Comparison of ENCODE assay signal across 20 cellular contexts in the genomic region with DNA sequence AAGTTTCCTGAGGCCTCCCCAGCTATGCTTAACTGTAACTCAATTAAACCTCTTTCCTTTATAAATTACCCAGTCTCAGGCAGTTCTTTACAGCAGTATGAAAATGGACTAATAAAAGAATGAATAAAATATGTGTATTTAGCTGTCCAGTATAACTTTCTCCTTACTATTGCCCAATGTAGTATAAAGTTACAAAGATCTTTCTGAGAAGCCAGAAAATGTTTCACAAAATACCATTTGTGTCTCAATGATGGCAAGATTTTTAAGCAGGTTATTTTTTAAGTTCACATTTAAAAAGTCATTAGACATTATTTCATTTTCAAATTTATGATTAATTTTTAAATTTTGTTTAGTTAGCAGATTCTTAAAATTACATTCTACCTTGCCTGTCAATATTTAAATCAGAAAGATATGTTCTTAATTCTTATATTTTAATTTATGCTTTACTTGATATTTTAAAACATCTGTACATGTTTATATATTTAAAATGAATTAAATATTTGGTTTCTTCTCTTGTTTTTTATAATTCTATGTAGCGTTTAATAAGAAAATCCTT.
DNase-seq lines count a peak whose midpoint lies in the region; ATAC-seq, FAIRE-seq and TF ChIP-seq lines count a peak whose summit lies in the region.
"Had no signal": no experiment of that assay in that cellular context is flagged by ENCODE, and none has a peak within 500 bp of the region (broad histone marks: within the 10 kb centered on the region; RNA-seq: fewer than 3 reads in every experiment).

No MANE protein-coding gene starts in this region.

- H3K27me3 Mint-ChIP-seq in activated CD4-positive, alpha-beta T cell treated with anti-CD3 and anti-CD28 coated beads, Interleukin-2, amount 10 ng/mL, durations not matched to agents 24 days and 14 days = no peaks in the 10 kb centered on the region
- H3K27me3 Mint-ChIP-seq in activated CD4-positive, alpha-beta T cell treated with anti-CD3 and anti-CD28 coated beads, Interleukin-2, amount 10 ng/mL, durations not matched to agents 7 days and 5 days = no peaks in the 10 kb centered on the region
- H3K27me3 Mint-ChIP-seq: B cell; CD4-positive, alpha-beta T cell had no signal

- H3K9me3 ChIP-seq in kidney (ENCODE audit: control insufficient read depth in 1 of 2, low read length in 2 of 2) = no peaks in the 10 kb centered on the region

- no peak overlapping the region for H3K9ac ChIP-seq in kidney (ENCODE audit: low read length in 2 of 2)

- POLR2A ChIA-PET in activated CD4-positive, alpha-beta T cell treated with anti-CD3 and anti-CD28 coated beads, Interleukin-2, amount 10 ng/mL, durations not matched to agents 7 days and 5 days (lab: Charles Lee) = no interaction called here

- no peaks in the 10 kb centered on the region for H3K9me3 Mint-ChIP-seq in activated CD4-positive, alpha-beta T cell treated with anti-CD3 and anti-CD28 coated beads, Interleukin-2, amount 10 ng/mL, durations not matched to agents 24 days and 14 days
- H3K9me3 Mint-ChIP-seq in activated CD4-positive, alpha-beta T cell treated with anti-CD3 and anti-CD28 coated beads, Interleukin-2, amount 10 ng/mL, durations not matched to agents 7 days and 5 days = no peaks in the 10 kb centered on the region
- H3K9me3 Mint-ChIP-seq: H9 had no signal

- H3K4me1 ChIP-seq in kidney (ENCODE audit: control insufficient read depth in 1 of 2, insufficient read depth in 1 of 2, low read depth in 1 of 2, low read length in 2 of 2) = no peaks in the 10 kb centered on the region

- intact Hi-C loops in activated CD4-positive, alpha-beta T cell treated with anti-CD3 and anti-CD28 coated beads, Interleukin-2, amount 10 ng/mL, durations not matched to agents 24 days and 14 days (cut with micrococcal nuclease) = no loop called here
- intact Hi-C loops in kidney (cut with DNase I) = no loop called here

- H3K4me3 Mint-ChIP-seq in activated CD4-positive, alpha-beta T cell treated with anti-CD3 and anti-CD28 coated beads, Interleukin-2, amount 10 ng/mL, durations not matched to agents 24 days and 14 days = no peak overlapping the region
- H3K4me3 Mint-ChIP-seq in activated CD4-positive, alpha-beta T cell treated with anti-CD3 and anti-CD28 coated beads, Interleukin-2, amount 10 ng/mL, durations not matched to agents 7 days and 5 days = no peak overlapping the region
- H3K4me3 Mint-ChIP-seq: B cell; CD4-positive, alpha-beta T cell; H9 had no signal

- peaks cover 4% of the 10 kb centered on the region for H3K4me1 Mint-ChIP-seq in activated CD4-positive, alpha-beta T cell treated with anti-CD3 and anti-CD28 coated beads, Interleukin-2, amount 10 ng/mL, durations not matched to agents 24 days and 14 days
- H3K4me1 Mint-ChIP-seq in activated CD4-positive, alpha-beta T cell treated with anti-CD3 and anti-CD28 coated beads, Interleukin-2, amount 10 ng/mL, durations not matched to agents 7 days and 5 days = peaks cover 4% of the 10 kb centered on the region
- H3K4me1 Mint-ChIP-seq: B cell, H9 had no signal

- peak overlapping the region; percentile 6 for H3K27ac Mint-ChIP-seq in activated CD4-positive, alpha-beta T cell treated with anti-CD3 and anti-CD28 coated beads, Interleukin-2, amount 10 ng/mL, durations not matched to agents 24 days and 14 days
- H3K27ac Mint-ChIP-seq in activated CD4-positive, alpha-beta T cell treated with anti-CD3 and anti-CD28 coated beads, Interleukin-2, amount 10 ng/mL, durations not matched to agents 7 days and 5 days = no peak overlapping the region
- H3K27ac Mint-ChIP-seq: B cell; CD4-positive, alpha-beta T cell; H9 had no signal

- TF ChIP-seq CTCF in kidney (IDR thresholded peaks at IDR 0.05; ENCODE audit: borderline replicate concordance, extremely low read depth, insufficient read depth) = no peak

- no peaks in the 10 kb centered on the region for H3K36me3 ChIP-seq in kidney (ENCODE audit: control insufficient read depth in 1 of 2, insufficient read depth in 2 of 2, low read length in 2 of 2)

- no peak for DNase-seq in activated CD4-positive, alpha-beta T cell treated with anti-CD3 and anti-CD28 coated beads, Interleukin-2, amount 10 ng/mL, durations not matched to agents 24 days and 14 days
- DNase-seq in activated CD4-positive, alpha-beta T cell treated with anti-CD3 and anti-CD28 coated beads, Interleukin-2, amount 10 ng/mL, durations not matched to agents 7 days and 5 days = no peak
- no peak for DNase-seq in kidney
- no peak for DNase-seq in HK-2 (ENCODE audit: unreplicated experiment)
- DNase-seq in T-helper 9 cell = no peak
- DNase-seq in AG20443 (ENCODE audit: low spot score) = no peak
- DNase-seq: ACHN; C1 segment of cervical spinal cord; CD4-positive, alpha-beta T cell; DMS153; DMS79 treated with DMSO at 0.1 percent for 48 hours; EL; GDM1; GOT3; H9 had no signal

- CTCF ChIA-PET in activated CD4-positive, alpha-beta T cell treated with anti-CD3 and anti-CD28 coated beads, Interleukin-2, amount 10 ng/mL, durations not matched to agents 7 days and 5 days (lab: Charles Lee) = no interaction called here

- FAIRE-seq in colon (lab: Jason Lieb, UNC) (peak; percentile 86), kidney (lab: Jason Lieb, UNC) (peak; percentile 91)
- FAIRE-seq: GM19239 had no signal

- no peak for ATAC-seq in HG02610 (IDR thresholded peaks at IDR 0.05; ENCODE audit: unreplicated experiment)

- H3K27ac ChIP-seq in kidney (ENCODE audit: low read depth in 2 of 2, low read length in 2 of 2) = no peak overlapping the region
- H3K27ac ChIP-seq: 22Rv1 had no signal

- H3K4me3 ChIP-seq in kidney (ENCODE audit: low read length in 2 of 2) = no peak overlapping the region

- H3K36me3 Mint-ChIP-seq in activated CD4-positive, alpha-beta T cell treated with anti-CD3 and anti-CD28 coated beads, Interleukin-2, amount 10 ng/mL, durations not matched to agents 24 days and 14 days (ENCODE audit: low read depth) = peaks cover 8% of the 10 kb centered on the region
- peaks cover 2% of the 10 kb centered on the region for H3K36me3 Mint-ChIP-seq in activated CD4-positive, alpha-beta T cell treated with anti-CD3 and anti-CD28 coated beads, Interleukin-2, amount 10 ng/mL, durations not matched to agents 7 days and 5 days (ENCODE audit: low read depth)
